In genomic region chr9:35923927-35924763, GRCh38 we compare ENCODE assay signal across 8 cellular contexts. TPM values are rescaled to one million over a fixed set of nuclear protein-coding genes. Genes with fewer than 3 reads are reported as not detected.
DNase-seq lines count a peak whose midpoint lies in the region; ATAC-seq and TF ChIP-seq lines count a peak whose summit lies in the region.

No MANE protein-coding gene starts in this region.

- DNase-seq in HCEC 1CT (peak; percentile 93), fibroblast of the conjunctiva (ENCODE audit: low read depth) (peak; percentile 78), gastrocnemius medialis (no peak), NCI-H748 (lab: John Stamatoyannopoulos, UW; ENCODE audit: unreplicated experiment) (no peak), SHP77 treated with DMSO at 0.1 percent for 48 hours (lab: John Stamatoyannopoulos, UW) (no peak), Karpas-422 (no peak)
- peak; percentile 60 for DNase-seq in T-helper 2 cell treated with Interferon-gamma antibody and Interleukin-4, amounts not matched to agents 5 μg/mL and 100 μg/mL, for 36 hours (ENCODE audit: low spot score)

- H3K27me3 ChIP-seq in gastrocnemius medialis (no peaks in the 10 kb centered on the region), Karpas-422 (ENCODE audit: low read length) (no peaks in the 10 kb centered on the region)

- H3K4me3 ChIP-seq in gastrocnemius medialis (no peak overlapping the region), Karpas-422 (ENCODE audit: low read length) (no peak overlapping the region)

- H3K27ac Mint-ChIP-seq in T-helper 2 cell treated with Interferon-gamma antibody and Interleukin-4, amounts not matched to agents 5 μg/mL and 100 μg/mL, for 36 hours: no peak overlapping the region

- intact Hi-C loops in gastrocnemius medialis (cut with DNase I; ENCODE audit: low total_unique reads): loop anchor here (10.0 kb wide), 1 partner anchor 621 kb away; no protein-coding TSS in a partner anchor

- ATAC-seq in gastrocnemius medialis: peak; percentile 42 to 62
- no peak for ATAC-seq in HG02981 (IDR thresholded peaks at IDR 0.05; ENCODE audit: unreplicated experiment)

- H2AFZ ChIP-seq in Karpas-422 (ENCODE audit: low read length): no peak overlapping the region

- H3K9me3 ChIP-seq in gastrocnemius medialis: no peaks in the 10 kb centered on the region
- H3K9me3 ChIP-seq in Karpas-422 (ENCODE audit: low read length): no peaks in the 10 kb centered on the region

- no peak for TF ChIP-seq CTCF in gastrocnemius medialis (IDR thresholded peaks at IDR 0.05 in 4 of 5, conservative IDR thresholded peaks at IDR 0.05 in 1 of 5)

- no peaks in the 10 kb centered on the region for H3K79me2 ChIP-seq in Karpas-422 (ENCODE audit: low read length)

- H3K36me3 Mint-ChIP-seq in T-helper 2 cell treated with Interferon-gamma antibody and Interleukin-4, amounts not matched to agents 5 μg/mL and 100 μg/mL, for 36 hours (ENCODE audit: low read depth): no peaks in the 10 kb centered on the region

- H3K9me3 Mint-ChIP-seq in T-helper 2 cell treated with Interferon-gamma antibody and Interleukin-4, amounts not matched to agents 5 μg/mL and 100 μg/mL, for 36 hours: no peaks in the 10 kb centered on the region

- TF ChIP-seq POLR2A in gastrocnemius medialis (IDR thresholded peaks at IDR 0.05): no peak

- H3K4me1 ChIP-seq in gastrocnemius medialis: peaks cover 0 to 24% of the 10 kb centered on the region in 2 donors
- no peaks in the 10 kb centered on the region for H3K4me1 ChIP-seq in Karpas-422 (ENCODE audit: low read length)

- no peak overlapping the region for H3K9ac ChIP-seq in Karpas-422 (ENCODE audit: low read length)

- H3K9me2 ChIP-seq in Karpas-422 (replicated peaks; ENCODE audit: insufficient read depth, low read length): no peaks in the 10 kb centered on the region

- H3K4me2 ChIP-seq in Karpas-422 (ENCODE audit: low read depth, low read length, poor library complexity, severe bottlenecking): no peak overlapping the region

- H3K27ac ChIP-seq in gastrocnemius medialis (peak overlapping the region; percentile 18 to 62 (median 62)), Karpas-422 (ENCODE audit: low read length) (no peak overlapping the region)

- in situ Hi-C loops in gastrocnemius medialis (cut with MboI; ENCODE audit: low sequenced_read_pairs in 4 of 4): no loop called here

- H3K36me3 ChIP-seq in gastrocnemius medialis: no peaks in the 10 kb centered on the region
- no peaks in the 10 kb centered on the region for H3K36me3 ChIP-seq in Karpas-422 (ENCODE audit: insufficient read depth, low read length)

- peaks cover 16% of the 10 kb centered on the region for H3K27me3 Mint-ChIP-seq in T-helper 2 cell treated with Interferon-gamma antibody and Interleukin-4, amounts not matched to agents 5 μg/mL and 100 μg/mL, for 36 hours (ENCODE audit: low read depth)

- H3K4me3 Mint-ChIP-seq in T-helper 2 cell treated with Interferon-gamma antibody and Interleukin-4, amounts not matched to agents 5 μg/mL and 100 μg/mL, for 36 hours: no peak overlapping the region

- no peaks in the 10 kb centered on the region for H4K20me1 ChIP-seq in Karpas-422 (ENCODE audit: insufficient read depth, low read depth, low read length)

- H3K4me1 Mint-ChIP-seq in T-helper 2 cell treated with Interferon-gamma antibody and Interleukin-4, amounts not matched to agents 5 μg/mL and 100 μg/mL, for 36 hours (ENCODE audit: low read depth): peaks cover 2% of the 10 kb centered on the region

RNA-seq across cellular contexts. Expression of gene SPAAR, which starts 14.9 kb away (rescaled TPM):
- total RNA-seq in gastrocnemius medialis: 1 to 10 TPM; 1.3 to 4.4 (median 2.5) TPM
- total RNA-seq in Karpas-422 (2014; rRNA removed; shearing (Covaris generic); ENCODE audit: low replicate concordance): not detected in 2 replicates

RNA-seq across cellular contexts. Expression of gene HRCT1, which starts 18.1 kb away (rescaled TPM):
- 1 to 10 TPM in 3 of 4 donors, not detected in 1; 3.2 to 5.1 (median 3.3) TPM for total RNA-seq in gastrocnemius medialis
- total RNA-seq in Karpas-422 (2014; rRNA removed; shearing (Covaris generic); ENCODE audit: low replicate concordance): not detected in 2 replicates

RNA-seq across cellular contexts. Expression of gene OR2S2, which starts 33.8 kb away (rescaled TPM):
- total RNA-seq in gastrocnemius medialis: not detected
- not detected in 2 replicates for total RNA-seq in Karpas-422 (2014; rRNA removed; shearing (Covaris generic); ENCODE audit: low replicate concordance)

RNA-seq across cellular contexts. Expression of gene OR13J1, which starts 53.9 kb away (rescaled TPM):
- not detected for total RNA-seq in gastrocnemius medialis
- not detected in 2 replicates for total RNA-seq in Karpas-422 (2014; rRNA removed; shearing (Covaris generic); ENCODE audit: low replicate concordance)

Comparison
In these comparisons a context has a peak if more than half of its experiments do, and no peak if none do; other contexts are left out.
1. DNase-seq: peak in HCEC 1CT (single experiment), T-helper 2 cell treated with Interferon-gamma antibody and Interleukin-4, amounts not matched to agents 5 μg/mL and 100 μg/mL, for 36 hours (single experiment) and fibroblast of the conjunctiva (single experiment); none in gastrocnemius medialis (0 of 2), NCI-H748 (single experiment), SHP77 treated with DMSO at 0.1 percent for 48 hours (single experiment) and Karpas-422 (single experiment).